ENCODE assay signal across 7 cellular contexts in the genomic region with DNA sequence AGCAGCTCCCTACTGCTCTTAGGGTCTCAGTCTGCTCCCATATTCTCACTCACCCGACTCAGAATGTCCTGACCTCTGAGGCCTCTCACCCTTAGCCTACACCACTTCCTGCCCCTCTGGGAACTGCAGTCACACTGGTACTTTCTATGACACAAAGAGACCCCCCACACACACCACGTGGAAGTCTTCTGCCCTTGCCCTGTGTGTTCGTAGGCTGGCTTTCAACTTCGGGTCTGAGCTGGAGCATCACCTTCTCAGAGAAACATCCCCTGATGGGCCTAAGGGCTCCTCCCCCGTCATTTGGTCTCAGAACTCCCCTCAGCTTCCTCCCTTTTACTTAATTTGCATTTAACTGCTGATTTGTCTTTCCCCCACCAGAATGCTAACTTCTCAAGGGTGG. TPM values are rescaled to one million over a fixed set of nuclear protein-coding genes. Genes with fewer than 3 reads are reported as not detected.
DNase-seq lines count a peak whose midpoint lies in the region; ATAC-seq and TF ChIP-seq lines count a peak whose summit lies in the region.
"Not testable (repeated sequence)": the region's sequence is repeated elsewhere in the genome, so short reads cannot be mapped to it uniquely, and the experiment has no call there.

No MANE protein-coding gene starts in this region.

- H3K9me2 ChIP-seq in OCI-LY7 (ENCODE audit: insufficient read depth, low read length), result not testable (repeated sequence)

- not testable (repeated sequence) for TF ChIP-seq CTCF in OCI-LY7 (conservative IDR thresholded peaks at IDR 0.05; ENCODE audit: low read length)

- H2AFZ ChIP-seq in OCI-LY7 (ENCODE audit: low read length), result peak overlapping the region; percentile 82

- intact Hi-C loops in OCI-LY7 (cut with micrococcal nuclease; ENCODE audit: unreplicated experiment), result loop anchor here (5.0 kb wide), 1 partner anchor 199 kb away; no protein-coding TSS in a partner anchor

- H3K27me3 Mint-ChIP-seq in natural killer cell treated with Interleukin-12 subunit alpha and Interleukin-12 subunit beta and Interleukin-15 and Interleukin-18, amount 100 ng/mL, for 72 hours, result not testable (repeated sequence)

- H3K79me2 ChIP-seq in OCI-LY7 (ENCODE audit: insufficient read depth, low read depth, low read length), result not testable (repeated sequence)

- not testable (repeated sequence) for H3K9me3 ChIP-seq in OCI-LY7 (ENCODE audit: low read length)

- BruUV-seq in OCI-LY7 (replicated peaks; lab: Mats Ljungman, UMichigan), result not testable (repeated sequence)

- ATAC-seq in GM18867 (IDR thresholded peaks at IDR 0.05; ENCODE audit: unreplicated experiment) (peak; percentile 75), GM21390 (IDR thresholded peaks at IDR 0.05; ENCODE audit: unreplicated experiment) (peak; percentile 72), HG02840 (IDR thresholded peaks at IDR 0.05; ENCODE audit: low FRiP score, unreplicated experiment) (peak; percentile 64), HG03280 (IDR thresholded peaks at IDR 0.05; ENCODE audit: unreplicated experiment) (peak; percentile 74)
- peak; percentile 86 to 93 for ATAC-seq in natural killer cell treated with Interleukin-12 subunit alpha and Interleukin-12 subunit beta and Interleukin-15 and Interleukin-18, amount 100 ng/mL, for 72 hours

- H3K4me3 ChIP-seq in OCI-LY7 (ENCODE audit: low read depth, low read length, poor library complexity, severe bottlenecking), result peak overlapping the region; percentile 5

- peaks cover 14 to 16% of the 10 kb centered on the region in 2 donors for H3K4me1 Mint-ChIP-seq in natural killer cell treated with Interleukin-12 subunit alpha and Interleukin-12 subunit beta and Interleukin-15 and Interleukin-18, amount 100 ng/mL, for 72 hours (ENCODE audit: low read depth in 2 of 2)

- H3K27ac Mint-ChIP-seq in natural killer cell treated with Interleukin-12 subunit alpha and Interleukin-12 subunit beta and Interleukin-15 and Interleukin-18, amount 100 ng/mL, for 72 hours, result peak overlapping the region; percentile 56 to 90

- H3K27ac ChIP-seq in OCI-LY7 (ENCODE audit: low read depth, low read length, poor library complexity, severe bottlenecking), result peak overlapping the region; percentile 40

- H3K36me3 Mint-ChIP-seq in natural killer cell treated with Interleukin-12 subunit alpha and Interleukin-12 subunit beta and Interleukin-15 and Interleukin-18, amount 100 ng/mL, for 72 hours, result not testable (repeated sequence)

- peak; percentile 68 for DNase-seq in OCI-LY7 (ENCODE audit: low spot score)
- DNase-seq in activated T-cell treated with anti-CD3 and anti-CD28 coated beads, Interleukin-2, amount 50 U/mL, for 48 hours, result peak; percentile 53 to 64
- DNase-seq in natural killer cell treated with Interleukin-12 subunit alpha and Interleukin-12 subunit beta and Interleukin-15 and Interleukin-18, amount 100 ng/mL, for 72 hours (ENCODE audit: low spot score), result not testable (repeated sequence)

- H4K20me1 ChIP-seq in OCI-LY7 (ENCODE audit: insufficient read depth, low read length), result not testable (repeated sequence)

- H3K4me1 ChIP-seq in OCI-LY7 (ENCODE audit: insufficient read depth, low read length, poor library complexity, severe bottlenecking), result peaks cover 27% of the 10 kb centered on the region

- H3K4me2 ChIP-seq in OCI-LY7 (ENCODE audit: low read length), result peak overlapping the region; percentile 60

- CTCF ChIA-PET in OCI-LY7 (lab: Charles Lee; ENCODE audit: unreplicated experiment), result interaction anchor here (0.7 kb wide), 1 partner anchor 16 kb away, joined by 3 read pairs; no protein-coding TSS in a partner anchor

- H3K9me3 Mint-ChIP-seq in natural killer cell treated with Interleukin-12 subunit alpha and Interleukin-12 subunit beta and Interleukin-15 and Interleukin-18, amount 100 ng/mL, for 72 hours, result not testable (repeated sequence)

- POLR2A ChIA-PET in OCI-LY7 (lab: Charles Lee), result not testable (repeated sequence)

- peak overlapping the region; percentile 48 for H3K4me3 Mint-ChIP-seq in natural killer cell treated with Interleukin-12 subunit alpha and Interleukin-12 subunit beta and Interleukin-15 and Interleukin-18, amount 100 ng/mL, for 72 hours

- not testable (repeated sequence) for H3K36me3 ChIP-seq in OCI-LY7 (ENCODE audit: insufficient read depth, low read length)

RNA-seq across cellular contexts. Expression of gene DDX11, which starts 22.0 kb away (rescaled TPM):
- 170 and 189 TPM in 2 replicates for total RNA-seq in OCI-LY7 (2014; rRNA removed; shearing (Covaris generic))
- 262 and 315 TPM in 2 replicates for total RNA-seq in OCI-LY7 (2022)
- 100 to 1,000 TPM; 102 to 257 TPM for total RNA-seq in natural killer cell treated with Interleukin-12 subunit alpha and Interleukin-12 subunit beta and Interleukin-15 and Interleukin-18, amount 100 ng/mL, for 72 hours
